In genomic region chr22:20606041-20606783, GRCh38 we compare ENCODE assay signal across 8 cellular contexts.
DNase-seq lines count a peak whose midpoint lies in the region; ATAC-seq, FAIRE-seq and TF ChIP-seq lines count a peak whose summit lies in the region.

No MANE protein-coding gene starts in this region.

- no peak overlapping the region for H2BK5ac ChIP-seq in trophoblast cell (ENCODE audit: low read depth, low read length, poor library complexity)

- H3K4me2 ChIP-seq in OCI-LY1 (ENCODE audit: low read length) (no peak overlapping the region), trophoblast cell (ENCODE audit: low read length) (no peak overlapping the region)

- no peak overlapping the region for H3K9ac ChIP-seq in OCI-LY1 (ENCODE audit: low read length)
- H3K9ac ChIP-seq in trophoblast cell (ENCODE audit: low read length) = no peak overlapping the region

- H3K79me2 ChIP-seq in OCI-LY1 (ENCODE audit: insufficient read depth, low read length) (no peaks in the 10 kb centered on the region), trophoblast cell (ENCODE audit: control insufficient read depth, insufficient read depth, low read length, poor library complexity) (no peaks in the 10 kb centered on the region)

- H3K18ac ChIP-seq in trophoblast cell (ENCODE audit: low read length) = no peak overlapping the region

- H3K23ac ChIP-seq in trophoblast cell (ENCODE audit: low read length) = no peak overlapping the region

- H3K36me3 ChIP-seq in OCI-LY1 (ENCODE audit: insufficient read depth, low read length) (no peaks in the 10 kb centered on the region), trophoblast cell (ENCODE audit: control insufficient read depth in 1 of 2, insufficient read depth in 2 of 2, low read length in 2 of 2) (no peaks in the 10 kb centered on the region)

- ATAC-seq in HG03442 (IDR thresholded peaks at IDR 0.05; ENCODE audit: unreplicated experiment) = no peak

- H2BK120ac ChIP-seq in trophoblast cell (ENCODE audit: insufficient read depth, low read length, poor library complexity) = no peak overlapping the region

- no peak overlapping the region for H4K8ac ChIP-seq in trophoblast cell (ENCODE audit: low read depth, low read length)

- H3K4ac ChIP-seq in trophoblast cell (ENCODE audit: low read depth, low read length) = no peak overlapping the region

- no peak overlapping the region for H4K12ac ChIP-seq in trophoblast cell (ENCODE audit: low read depth, low read length)

- no peak for FAIRE-seq in HTR-8/SVneo (lab: Jason Lieb, UNC)

- no peak overlapping the region for H3K27ac ChIP-seq in OCI-LY1 (ENCODE audit: low read depth, low read length, poor library complexity, severe bottlenecking)
- no peak overlapping the region for H3K27ac ChIP-seq in trophoblast cell (ENCODE audit: low read depth, low read length)

- H3K4me1 ChIP-seq in OCI-LY1 (ENCODE audit: insufficient read depth, low read length, severe bottlenecking) (no peaks in the 10 kb centered on the region), trophoblast cell (ENCODE audit: control insufficient read depth in 1 of 2, insufficient read depth in 2 of 2, low read length in 2 of 2) (peaks cover 13 to 14% of the 10 kb centered on the region in 2 experiments)

- no peaks in the 10 kb centered on the region for H4K20me1 ChIP-seq in OCI-LY1 (ENCODE audit: insufficient read depth, low read length)

- no peak overlapping the region for H2AFZ ChIP-seq in OCI-LY1 (ENCODE audit: low read length)
- H2AFZ ChIP-seq in trophoblast cell (ENCODE audit: insufficient read depth, low read length, poor library complexity) = no peak overlapping the region

- H3F3A ChIP-seq in OCI-LY1 (ENCODE audit: insufficient read depth, low read length) = no peaks in the 10 kb centered on the region

- peak; percentile 88 for TF ChIP-seq CTCF in OCI-LY1 (IDR thresholded peaks at IDR 0.05; ENCODE audit: low read length)
- TF ChIP-seq CTCF in fibroblast of pulmonary artery (IDR thresholded peaks at IDR 0.05; ENCODE audit: low read length, missing control alignments) = peak; percentile 88

- H3K9me3 ChIP-seq in OCI-LY1 (ENCODE audit: low read length) (no peaks in the 10 kb centered on the region), trophoblast cell (ENCODE audit: insufficient read depth, low read depth, low read length) (no peaks in the 10 kb centered on the region)

- no peak overlapping the region for H4K91ac ChIP-seq in trophoblast cell (ENCODE audit: low read depth, low read length)

- H3K4me3 ChIP-seq in OCI-LY1 (ENCODE audit: low read depth, low read length, poor library complexity, severe bottlenecking) (no peak overlapping the region), fibroblast of pulmonary artery (replicated peaks; ENCODE audit: low read depth, low read length) (no peak overlapping the region), trophoblast cell (ENCODE audit: low read depth, low read length) (no peak overlapping the region)

- H2BK12ac ChIP-seq in trophoblast cell (ENCODE audit: low read length) = no peak overlapping the region

- no peaks in the 10 kb centered on the region for H3K79me1 ChIP-seq in trophoblast cell (ENCODE audit: low read length)

- H3K14ac ChIP-seq in trophoblast cell (ENCODE audit: low read length) = no peak overlapping the region

- no CpG with 5 or more reads among the region's 13 CpGs for WGBS in trophoblast cell (ENCODE audit: extremely low coverage, insufficient coverage, insufficient read length)

- DNase-seq in COLO829 (ENCODE audit: low spot score) (peak; percentile 64), HTR-8/SVneo (ENCODE audit: insufficient read length, low spot score) (peak; percentile 46), activated T-cell treated with anti-CD3 and anti-CD28 coated beads for 24 hours (ENCODE audit: low read depth) (peak; percentile 53), fibroblast of pulmonary artery (ENCODE audit: low read depth) (peak; percentile 79), trophoblast cell (peak; percentile 98 to 99), ureter (ENCODE audit: low spot score) (peak; percentile 84)

- H3K9me2 ChIP-seq in OCI-LY1 (ENCODE audit: low read depth, low read length) = no peaks in the 10 kb centered on the region

- H3K27me3 ChIP-seq in OCI-LY1 (ENCODE audit: insufficient read depth, low read length) (no peaks in the 10 kb centered on the region; the same call in 1 of the 2 replicates), trophoblast cell (ENCODE audit: insufficient read depth, low read length) (no peaks in the 10 kb centered on the region)

- H2AK5ac ChIP-seq in trophoblast cell (ENCODE audit: low read length) = no peak overlapping the region

Comparison
In these comparisons a context has a peak if more than half of its experiments do, and no peak if none do; other contexts are left out.
1. DNase-seq: peak in every context shown above with its lines; median percentile 98 in trophoblast cell; 84 in ureter; 79 in fibroblast of pulmonary artery; 64 in COLO829; 53 in activated T-cell treated with anti-CD3 and anti-CD28 coated beads for 24 hours; 46 in HTR-8/SVneo.